Comparison of ENCODE assay signal across 8 cellular contexts in genomic region chr13:39602277-39602613, GRCh38. TPM values are rescaled to one million over a fixed set of nuclear protein-coding genes. Genes with fewer than 3 reads are reported as not detected.
DNase-seq lines count a peak whose midpoint lies in the region; ATAC-seq and TF ChIP-seq lines count a peak whose summit lies in the region.

No MANE protein-coding gene starts in this region.

- H3K9me2 ChIP-seq in DOHH2 (replicated peaks; ENCODE audit: control insufficient read depth, low read length): no peaks in the 10 kb centered on the region

- CTCF ChIA-PET in mammary epithelial cell (lab: Charles Lee; ENCODE audit: low non-redundant PET): interaction anchor here (0.6 to 0.7 kb wide), 3 partner anchors 52 to 318 kb away, joined by 3 to 8 read pairs (median 4); no protein-coding TSS in a partner anchor

- peaks cover 50% of the 10 kb centered on the region for H3K4me1 ChIP-seq in DOHH2 (ENCODE audit: control insufficient read depth, low read length)
- peaks cover 26% of the 10 kb centered on the region for H3K4me1 ChIP-seq in mammary epithelial cell (ENCODE audit: insufficient read depth, low read length)
- no peaks in the 10 kb centered on the region for H3K4me1 ChIP-seq in muscle layer of colon (ENCODE audit: insufficient read depth, low read length)

- dilution Hi-C loops in mammary epithelial cell (cut with HindIII; ENCODE audit: low sequenced_read_pairs): no loop called here

- ATAC-seq in GM21360 (IDR thresholded peaks at IDR 0.05; ENCODE audit: unreplicated experiment): peak; percentile 34
- ATAC-seq in HG03571 (IDR thresholded peaks at IDR 0.05; ENCODE audit: unreplicated experiment): peak; percentile 24

- H3K4me3 ChIP-seq in DOHH2 (ENCODE audit: low read length) (peak overlapping the region; percentile 87), mammary epithelial cell (replicated peaks in 1 of 3; ENCODE audit: insufficient read depth in 1 of 3, low read depth in 2 of 3, low read length in 3 of 3) (peak overlapping the region; percentile 90 to 92 (median 92)), muscle layer of colon (ENCODE audit: low read depth in 1 of 2, low read length in 2 of 2) (peak overlapping the region; percentile 85 to 98)

- H3K9me3 ChIP-seq in DOHH2 (ENCODE audit: control insufficient read depth, insufficient read depth, low read length): no peaks in the 10 kb centered on the region
- no peaks in the 10 kb centered on the region for H3K9me3 ChIP-seq in mammary epithelial cell (replicated peaks; ENCODE audit: insufficient read depth, low read length)
- H3K9me3 ChIP-seq in muscle layer of colon (ENCODE audit: low read length): no peaks in the 10 kb centered on the region

- WGBS in mammary epithelial cell (ENCODE audit: low coverage, missing lambda C conversion rate): 3% methylated on average over 5 of the region's 11 CpGs

- intact Hi-C loops in mammary epithelial cell (cut with micrococcal nuclease): loop anchor here (1.0 to 5.0 kb wide), 8 partner anchors 35 to 565 kb away; partner anchors contain the start of genes NHLRC3 and PROSER1

- no peaks in the 10 kb centered on the region for H4K20me1 ChIP-seq in DOHH2 (ENCODE audit: control insufficient read depth, insufficient read depth, low read depth, low read length)
- no peaks in the 10 kb centered on the region for H4K20me1 ChIP-seq in mammary epithelial cell (ENCODE audit: insufficient read depth, low read length)

- peaks cover 55% of the 10 kb centered on the region for H3K79me2 ChIP-seq in DOHH2 (ENCODE audit: control insufficient read depth, low read length)
- H3K79me2 ChIP-seq in mammary epithelial cell (ENCODE audit: insufficient read depth, low read length): peaks cover 47% of the 10 kb centered on the region

- H3K9ac ChIP-seq in mammary epithelial cell (ENCODE audit: insufficient read depth, low read length): peak overlapping the region; percentile 81
- peak overlapping the region; percentile 26 for H3K9ac ChIP-seq in muscle layer of colon (ENCODE audit: low read length)

- H2AFZ ChIP-seq in mammary epithelial cell (ENCODE audit: low read depth, low read length): peak overlapping the region; percentile 93

- peaks cover 29% of the 10 kb centered on the region for H3K36me3 ChIP-seq in DOHH2 (ENCODE audit: control insufficient read depth, low read length)
- H3K36me3 ChIP-seq in mammary epithelial cell (ENCODE audit: insufficient read depth, low read length): no peaks in the 10 kb centered on the region
- no peaks in the 10 kb centered on the region for H3K36me3 ChIP-seq in muscle layer of colon (ENCODE audit: insufficient read depth, low read length)

- DNase-seq in mammary epithelial cell (no peak), foreskin melanocyte (no peak), NCI-H69 (lab: John Stamatoyannopoulos, UW) (no peak), COLO829 (ENCODE audit: low spot score) (no peak)

- in situ Hi-C loops in mammary epithelial cell (cut with MboI; ENCODE audit: low sequenced_read_pairs in 2 of 2): loop anchor here (10.0 to 25.0 kb wide), 4 partner anchors 190 to 565 kb away; partner anchors contain the start of genes NHLRC3 (in 1 of the 2) and PROSER1 (in 1 of the 2)

- peak overlapping the region; percentile 61 for H3K4me2 ChIP-seq in DOHH2 (ENCODE audit: low read length)
- peak overlapping the region; percentile 81 for H3K4me2 ChIP-seq in mammary epithelial cell (ENCODE audit: insufficient read depth, low read depth, low read length)

- H3K27ac ChIP-seq in DOHH2 (ENCODE audit: low read depth, low read length) (peak overlapping the region; percentile 42), mammary epithelial cell (ENCODE audit: insufficient read depth, low read depth, low read length) (peak overlapping the region; percentile 62), muscle layer of colon (ENCODE audit: low read depth, low read length) (peak overlapping the region; percentile 86)

- TF ChIP-seq CTCF in DOHH2 (IDR thresholded peaks at IDR 0.05; ENCODE audit: low read depth, low read length, poor library complexity, severe bottlenecking): no peak
- TF ChIP-seq CTCF in mammary epithelial cell (conservative IDR thresholded peaks at IDR 0.05 in 1 of 2, IDR thresholded peaks at IDR 0.05 in 1 of 2; ENCODE audit: extremely low read depth in 1 of 2, insufficient read depth in 1 of 2, low read depth in 1 of 2, low read length in 2 of 2): no peak

- H3K27me3 ChIP-seq in DOHH2 (ENCODE audit: control insufficient read depth, low read length): no peaks in the 10 kb centered on the region
- no peaks in the 10 kb centered on the region for H3K27me3 ChIP-seq in mammary epithelial cell (ENCODE audit: insufficient read depth, low read length)
- H3K27me3 ChIP-seq in muscle layer of colon (ENCODE audit: control insufficient read depth in 1 of 2, insufficient read depth in 2 of 2, low read length in 2 of 2): no peaks in the 10 kb centered on the region

- no TSS peak for BruUV-seq in mammary epithelial cell (replicated peaks; lab: Mats Ljungman, UMichigan)

- peaks cover 12% of the 10 kb centered on the region for H3F3A ChIP-seq in DOHH2 (ENCODE audit: control insufficient read depth, insufficient read depth)

RNA-seq across cellular contexts. Expression of gene LHFPL6, which starts 0.7 kb away (rescaled TPM):
- total RNA-seq in mammary epithelial cell: 10 to 100 TPM; 29.2 to 33.1 TPM
- 26.2 TPM for polyA plus RNA-seq in mammary epithelial cell
- 5.4 TPM for polyA minus RNA-seq in mammary epithelial cell

RNA-seq across cellular contexts. Expression of gene COG6, which starts 53.2 kb away (rescaled TPM):
- total RNA-seq in mammary epithelial cell: 10 to 100 TPM; 28.3 to 41.6 TPM
- 13.8 TPM for polyA plus RNA-seq in mammary epithelial cell
- 5.8 TPM for polyA minus RNA-seq in mammary epithelial cell
